27 cellular contexts compared by ENCODE assay signal in the genomic region with DNA sequence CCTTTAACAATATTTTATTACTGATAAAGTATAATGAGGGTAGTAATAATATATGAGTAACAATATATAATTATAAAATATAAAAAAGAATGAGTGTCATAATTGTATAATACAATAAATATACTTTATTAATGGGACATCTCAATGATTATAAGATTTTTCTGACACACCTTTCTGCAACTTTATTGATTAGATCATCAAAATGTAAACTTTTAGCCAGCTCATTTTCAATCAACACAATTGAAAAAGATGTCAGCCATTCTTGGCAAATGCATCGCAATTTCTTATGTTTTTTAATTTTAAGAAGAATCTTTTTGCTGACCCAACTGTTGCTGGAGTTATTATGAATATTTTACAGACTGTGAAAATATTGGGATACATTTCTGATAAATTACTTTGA.
"Had no signal": no experiment of that assay in that cellular context is flagged by ENCODE, and none has a peak within 500 bp of the region (broad histone marks: within the 10 kb centered on the region; RNA-seq: fewer than 3 reads in every experiment).

No MANE protein-coding gene starts in this region.

- DNase-seq: stimulated activated CD4-positive, alpha-beta T cell treated with anti-CD3 and anti-CD28 coated beads, Interleukin-2, amount 100 ng/mL, for 48 hours; stimulated activated CD4-positive, alpha-beta T cell treated with anti-CD3 and anti-CD28 coated beads, Interleukin-4, amount 100 ng/mL, for 1 hour; stimulated activated CD4-positive, alpha-beta T cell treated with anti-CD3 and anti-CD28 coated beads, Interleukin-4, amount 100 ng/mL, for 24 hours; stimulated activated CD4-positive, alpha-beta T cell treated with anti-CD3 and anti-CD28 coated beads, Interleukin-4, amount 100 ng/mL, for 4 hours; stimulated activated CD8-positive, alpha-beta memory T cell treated with anti-CD3 and anti-CD28 coated beads, Interleukin-4, amount 100 ng/mL, for 48 hours; stimulated activated naive B cell treated with anti-CD40 and anti-IgM and Interleukin-4, amounts not matched to agents 10 μg/mL and 1 μg/mL and 100 μg/mL, for 72 hours; stimulated activated naive CD4-positive, alpha-beta T cell; stimulated activated naive CD4-positive, alpha-beta T cell treated with Interleukin-2 at 50 U/mL for 16 hours; stimulated activated naive CD8-positive, alpha-beta T cell treated with anti-CD3 and anti-CD28 coated beads, Interleukin-15, amount 100 ng/mL, for 72 hours; stimulated activated naive CD8-positive, alpha-beta T cell treated with anti-CD3 and anti-CD28 coated beads, Interleukin-15, Interleukin-2, amounts not matched to agents 100 U/mL and 50 U/mL, for 24 hours; stomach; substantia nigra; testis; thyroid gland; tibial artery; transverse colon; trophoblast cell; upper lobe of left lung; upper lobe of right lung; uterus had no signal

- H3K9me3 ChIP-seq: stomach, suprapubic skin, testis, thoracic aorta, thyroid gland, tibial artery, tibial nerve, transverse colon, upper lobe of left lung, upper lobe of right lung, uterus, vagina had no signal

- ATAC-seq: stimulated activated effector memory CD8-positive, alpha-beta T cell treated with anti-CD3 and anti-CD28 coated beads, Interleukin-12 subunit alpha, Interleukin-12 subunit beta, amount 100 ng/mL, for 72 hours; stimulated activated memory B cell treated with anti-CD40 and anti-IgM and Interleukin-4, amounts not matched to agents 10 μg/mL and 1 μg/mL and 100 μg/mL, for 72 hours; stimulated activated naive B cell treated with anti-CD40 and anti-IgM and Interleukin-4, amounts not matched to agents 10 μg/mL and 1 μg/mL and 100 μg/mL, for 72 hours; stimulated activated naive CD8-positive, alpha-beta T cell treated with anti-CD3 and anti-CD28 coated beads, Interleukin-15, amount 100 ng/mL, for 72 hours; stimulated activated naive CD8-positive, alpha-beta T cell treated with anti-CD3 and anti-CD28 coated beads, Interleukin-15, Interleukin-2, amounts not matched to agents 100 U/mL and 50 U/mL, for 24 hours; upper lobe of right lung had no signal

- H3K4me3 ChIP-seq: stomach, suprapubic skin, testis, thoracic aorta, thyroid gland, tibial artery, tibial nerve, transverse colon, upper lobe of left lung, upper lobe of right lung, uterus, vagina had no signal

- H3K4me1 ChIP-seq: suprapubic skin, testis, thyroid gland, tibial artery, tibial nerve, transverse colon, upper lobe of left lung, upper lobe of right lung, uterus, vagina had no signal

- H3K36me3 ChIP-seq: stomach, suprapubic skin, thoracic aorta, thyroid gland, tibial artery, tibial nerve, transverse colon, upper lobe of left lung, upper lobe of right lung, uterus, vagina had no signal

- H3K27me3 ChIP-seq: stomach, suprapubic skin, testis, thyroid gland, tibial artery, tibial nerve, transverse colon, upper lobe of left lung, upper lobe of right lung, uterus, vagina had no signal

- H3K27ac ChIP-seq: stomach, suprapubic skin, testis, thoracic aorta, thyroid gland, tibial artery, tibial nerve, transverse colon, upper lobe of left lung, upper lobe of right lung, uterus, vagina had no signal

- FAIRE-seq: urothelium cell line had no signal
